Comparison of ENCODE assay signal across 9 cellular contexts in genomic region chr7:142873281-142873784, GRCh38. TPM values are rescaled to one million over a fixed set of nuclear protein-coding genes. Genes with fewer than 3 reads are reported as not detected.
DNase-seq lines count a peak whose midpoint lies in the region; ATAC-seq, FAIRE-seq and TF ChIP-seq lines count a peak whose summit lies in the region.
"Had no signal": no experiment of that assay in that cellular context is flagged by ENCODE, and none has a peak within 500 bp of the region (broad histone marks: within the 10 kb centered on the region; RNA-seq: fewer than 3 reads in every experiment).

No MANE protein-coding gene starts in this region.

- DNase-seq in EL: peak; percentile 7
- no peak for DNase-seq in GM12878 (ENCODE audit: low read depth, low spot score)
- DNase-seq in NK-92 treated with Interleukin-12 subunit alpha and Interleukin-12 subunit beta, amount 100 ng/mL, for 24 hours (lab: John Stamatoyannopoulos, UW): no peak
- DNase-seq in activated T-helper 2 cell treated with anti-CD3 and anti-CD28 coated beads, Interferon-gamma antibody, Interleukin-2, Interleukin-4, amounts not matched to agents 10 μg/mL and 5 μg/mL and 100 μg/mL, durations not matched to agents 14 hours and 24 hours and 36 hours (ENCODE audit: low spot score): no peak
- no peak for DNase-seq in DMS79 treated with DMSO at 0.1 percent for 48 hours (lab: John Stamatoyannopoulos, UW)

- H3K27me3 ChIP-seq in Loucy (ENCODE audit: insufficient read depth, low read length, poor library complexity, severe bottlenecking): no peaks in the 10 kb centered on the region
- no peaks in the 10 kb centered on the region for H3K27me3 ChIP-seq in GM12878 (replicated peaks in 1 of 2; ENCODE audit: control insufficient read depth in 2 of 2, insufficient read depth in 2 of 2, low read length in 1 of 2)
- no peaks in the 10 kb centered on the region for H3K27me3 ChIP-seq in neutrophil

- POLR2A ChIA-PET in GM12878 (lab: Charles Lee): no interaction called here

- H3K4me3 Mint-ChIP-seq in activated T-helper 2 cell treated with anti-CD3 and anti-CD28 coated beads, Interferon-gamma antibody, Interleukin-2, Interleukin-4, amounts not matched to agents 10 μg/mL and 5 μg/mL and 100 μg/mL, durations not matched to agents 14 hours and 24 hours and 36 hours (ENCODE audit: low read depth): no peak overlapping the region

- no peak for FAIRE-seq in GM12878 (lab: Jason Lieb, UNC)

- H3K27me3 Mint-ChIP-seq in activated T-helper 2 cell treated with anti-CD3 and anti-CD28 coated beads, Interferon-gamma antibody, Interleukin-2, Interleukin-4, amounts not matched to agents 10 μg/mL and 5 μg/mL and 100 μg/mL, durations not matched to agents 14 hours and 24 hours and 36 hours (ENCODE audit: low read depth): no peaks in the 10 kb centered on the region

- H3K36me3 ChIP-seq in Loucy (ENCODE audit: insufficient read depth, low read length) (peaks cover 20% of the 10 kb centered on the region; the same call in 1 of the 2 replicates), GM12878 (ENCODE audit: control insufficient read depth in 2 of 2, insufficient read depth in 2 of 2, low read length in 1 of 2) (no peaks in the 10 kb centered on the region), neutrophil (peaks cover 17% of the 10 kb centered on the region)

- no peaks in the 10 kb centered on the region for H4K20me1 ChIP-seq in Loucy (ENCODE audit: insufficient read depth, low read length, poor library complexity, severe bottlenecking)
- no peaks in the 10 kb centered on the region for H4K20me1 ChIP-seq in GM12878 (ENCODE audit: control insufficient read depth, insufficient read depth)

- H3K9me3 ChIP-seq in Loucy (ENCODE audit: insufficient read depth, low read depth, low read length) (no peaks in the 10 kb centered on the region), GM12878 (replicated peaks; ENCODE audit: control insufficient read depth, insufficient read depth, low read length) (no peaks in the 10 kb centered on the region; the same call in 2 of the 3 replicates), neutrophil (no peaks in the 10 kb centered on the region)

- H3K4me1 ChIP-seq in Loucy (ENCODE audit: insufficient read depth, low read length, poor library complexity, severe bottlenecking): no peaks in the 10 kb centered on the region
- no peaks in the 10 kb centered on the region for H3K4me1 ChIP-seq in GM12878 (ENCODE audit: control insufficient read depth, insufficient read depth, low read length)
- H3K4me1 ChIP-seq in neutrophil (ENCODE audit: control insufficient read depth in 1 of 2, insufficient read depth in 1 of 2, low read depth in 1 of 2, low read length in 1 of 2): no peaks in the 10 kb centered on the region

- H3F3A ChIP-seq in Loucy (ENCODE audit: low read depth): no peaks in the 10 kb centered on the region

- H3K27ac ChIP-seq in GM12878 (ENCODE audit: control insufficient read depth, insufficient read depth) (no peak overlapping the region), neutrophil (no peak overlapping the region)

- TF ChIP-seq EP300 in GM12878 (IDR thresholded peaks at IDR 0.05; ENCODE audit: borderline replicate concordance in 1 of 2, control insufficient read depth in 1 of 2, low read depth in 2 of 2, low read length in 2 of 2): no peak

- no peaks in the 10 kb centered on the region for H3K9me2 ChIP-seq in Loucy (replicated peaks; ENCODE audit: low read depth, low read length)

- TF ChIP-seq RAD21 in GM12878 (IDR thresholded peaks at IDR 0.05; ENCODE audit: insufficient read depth, low read depth, low read length): peak; percentile 28; the same call in 1 of the 2 replicates

- no peaks in the 10 kb centered on the region for H3K9me3 Mint-ChIP-seq in activated T-helper 2 cell treated with anti-CD3 and anti-CD28 coated beads, Interferon-gamma antibody, Interleukin-2, Interleukin-4, amounts not matched to agents 10 μg/mL and 5 μg/mL and 100 μg/mL, durations not matched to agents 14 hours and 24 hours and 36 hours

- no peak overlapping the region for H3K4me2 ChIP-seq in Loucy (ENCODE audit: low read depth, low read length, poor library complexity, severe bottlenecking)
- no peak overlapping the region for H3K4me2 ChIP-seq in GM12878 (ENCODE audit: control insufficient read depth, insufficient read depth)

- RAD21 ChIA-PET in GM12878 (lab: Charles Lee; ENCODE audit: unreplicated experiment): interaction anchor here (0.7 to 2.0 kb wide), 9 partner anchors 18 to 342 kb away, joined by 3 to 9 read pairs (median 4); partner anchors contain the start of gene EPHB6

- WGBS in GM12878 (ENCODE audit: insufficient coverage, insufficient replicate concordance, low lambda C conversion rate, missing lambda C conversion rate): 46% methylated on average over 11 of the region's 11 CpGs

- H2AFZ ChIP-seq in Loucy (ENCODE audit: low read length) (no peak overlapping the region), GM12878 (ENCODE audit: control insufficient read depth, low read depth, low read length) (no peak overlapping the region)

- H3K4me1 Mint-ChIP-seq in activated T-helper 2 cell treated with anti-CD3 and anti-CD28 coated beads, Interferon-gamma antibody, Interleukin-2, Interleukin-4, amounts not matched to agents 10 μg/mL and 5 μg/mL and 100 μg/mL, durations not matched to agents 14 hours and 24 hours and 36 hours (ENCODE audit: low read depth): no peaks in the 10 kb centered on the region

- SMC1A ChIA-PET in GM12878 (lab: Charles Lee; ENCODE audit: uncharacterized antibody, unreplicated experiment): interaction anchor here (0.7 to 2.2 kb wide), 9 partner anchors 21 to 342 kb away, joined by 3 to 13 read pairs (median 4); no protein-coding TSS in a partner anchor

- no peaks in the 10 kb centered on the region for H3K36me3 Mint-ChIP-seq in activated T-helper 2 cell treated with anti-CD3 and anti-CD28 coated beads, Interferon-gamma antibody, Interleukin-2, Interleukin-4, amounts not matched to agents 10 μg/mL and 5 μg/mL and 100 μg/mL, durations not matched to agents 14 hours and 24 hours and 36 hours (ENCODE audit: low read depth)

- TF ChIP-seq CTCF in Loucy (conservative IDR thresholded peaks at IDR 0.05; ENCODE audit: low read length) (peak; percentile 82), GM12878 (IDR thresholded peaks at IDR 0.05 in 2 of 3, conservative IDR thresholded peaks at IDR 0.05 in 1 of 3; ENCODE audit: control insufficient read depth in 2 of 3, extremely low read depth in 1 of 3, insufficient read depth in 1 of 3, low read depth in 3 of 3, low read length in 3 of 3) (peak; percentile 52 to 81 (median 76)), neutrophil (IDR thresholded peaks at IDR 0.05) (peak; percentile 63)

- no peak overlapping the region for H3K27ac Mint-ChIP-seq in activated T-helper 2 cell treated with anti-CD3 and anti-CD28 coated beads, Interferon-gamma antibody, Interleukin-2, Interleukin-4, amounts not matched to agents 10 μg/mL and 5 μg/mL and 100 μg/mL, durations not matched to agents 14 hours and 24 hours and 36 hours

- BruUV-seq in GM12878 (replicated peaks; lab: Mats Ljungman, UMichigan): no TSS peak

- H3K9ac ChIP-seq in Loucy (ENCODE audit: low read depth, low read length, poor library complexity, severe bottlenecking): no peak overlapping the region
- H3K9ac ChIP-seq in GM12878 (ENCODE audit: control insufficient read depth, insufficient read depth, low read length): no peak overlapping the region

- no peak for TF ChIP-seq POLR2A in GM12878 (IDR thresholded peaks at IDR 0.05; ENCODE audit: low read depth, low read length)

- ATAC-seq in GM21360 (IDR thresholded peaks at IDR 0.05; ENCODE audit: unreplicated experiment): peak; percentile 88
- peak; percentile 93 for ATAC-seq in GM12878

- in situ Hi-C loops in GM12878 (cut with MboI): loop anchor here (5.0 to 10.0 kb wide), 2 partner anchors 129 to 341 kb away; no protein-coding TSS in a partner anchor

- CTCF ChIA-PET in GM12878 (lab: Yijun Ruan, JAX): interaction anchor here (0.6 to 2.8 kb wide), 23 partner anchors 9 to 530 kb away, joined by 3 to 44 read pairs (median 4); partner anchors contain the start of gene EPHB6

- intact Hi-C loops in GM12878 (cut with micrococcal nuclease; ENCODE audit: unreplicated experiment): no loop called here
- intact Hi-C loops in activated T-helper 2 cell treated with anti-CD3 and anti-CD28 coated beads, Interferon-gamma antibody, Interleukin-2, Interleukin-4, amounts not matched to agents 10 μg/mL and 5 μg/mL and 100 μg/mL, durations not matched to agents 14 hours and 24 hours and 36 hours (cut with micrococcal nuclease): no loop called here

- no peaks in the 10 kb centered on the region for H3K79me2 ChIP-seq in Loucy (ENCODE audit: insufficient read depth, low read length)
- no peaks in the 10 kb centered on the region for H3K79me2 ChIP-seq in GM12878 (ENCODE audit: control insufficient read depth, insufficient read depth, low read length)

- H3K4me3 ChIP-seq in Loucy (ENCODE audit: low read length, poor library complexity, severe bottlenecking) (no peak overlapping the region), GM12878 (no peak overlapping the region), neutrophil (ENCODE audit: low read depth in 1 of 2, low read length in 1 of 2) (no peak overlapping the region)
- H3K4me3 ChIP-seq: lung had no signal

RNA-seq across cellular contexts. Expression of gene TRPV6, which starts 12.2 kb away (rescaled TPM):
- 0.05 and 0.33 TPM in 2 replicates for total RNA-seq in GM12878 (2013; cell fraction: nucleolus; rRNA removed)
- total RNA-seq in GM12878 (2014; rRNA removed) (not detected in 2 replicates), GM12878 (2014; rRNA removed; fragmentation: Illumina TruSeq; extraction: Trizol) (not detected in 2 replicates), GM12878 (2021) (not detected in 2 replicates)
- not detected for polyA plus RNA-seq in GM12878 (2011; ENCODE audit: low read depth)
- polyA plus RNA-seq in GM12878 (2011; rRNA removed) (not detected in 2 replicates), GM12878 (2014; fragmentation: Illumina TruSeq; extraction: Trizol) (not detected in 2 replicates), GM12878 (2014; fragmentation: Nextera tagmentation; extraction: Ambion mirVana) (not detected), GM12878 (2014; rRNA removed) (not detected in 2 replicates), GM12878 (2016; fragmentation: Nextera tagmentation; extraction: Ambion mirVana) (not detected)
- polyA plus RNA-seq in GM12878 (2011; cell fraction: cytosol; rRNA removed): not detected in 2 replicates
- polyA plus RNA-seq in GM12878 (2011; cell fraction: nucleus; rRNA removed): 0.09 and 0.21 TPM in 2 replicates
- polyA plus RNA-seq in GM12878 (2012): not detected in 2 replicates
- not detected in 2 replicates for polyA minus RNA-seq in GM12878 (2011; rRNA and poly(A)+ RNA removed)
- polyA minus RNA-seq in GM12878 (2011; cell fraction: cytosol; rRNA and poly(A)+ RNA removed): not detected in 2 replicates
- not detected in 2 replicates for polyA minus RNA-seq in GM12878 (2011; cell fraction: nucleus; rRNA and poly(A)+ RNA removed)
- total RNA-seq in activated T-helper 2 cell treated with anti-CD3 and anti-CD28 coated beads, Interferon-gamma antibody, Interleukin-2, Interleukin-4, amounts not matched to agents 10 μg/mL and 5 μg/mL and 100 μg/mL, durations not matched to agents 14 hours and 24 hours and 36 hours: 0.07 TPM in 1 of 2 replicates, not detected in the other

RNA-seq across cellular contexts. Expression of gene EPHB6, which starts 18.5 kb away (rescaled TPM):
- 0.69 and 1.5 TPM in 2 replicates for total RNA-seq in GM12878 (2013; cell fraction: nucleolus; rRNA removed)
- total RNA-seq in GM12878 (2014; rRNA removed) (0.34 TPM in 1 of 2 replicates, not detected in the other), GM12878 (2014; rRNA removed; fragmentation: Illumina TruSeq; extraction: Trizol) (0.22 TPM in 1 of 2 replicates, not detected in the other), GM12878 (2021) (0.41 and 0.93 TPM in 2 replicates)
- polyA plus RNA-seq in GM12878 (2011; ENCODE audit: low read depth): not detected
- polyA plus RNA-seq in GM12878 (2011; rRNA removed) (0.49 and 1.3 TPM in 2 replicates), GM12878 (2014; fragmentation: Illumina TruSeq; extraction: Trizol) (0.06 TPM in 1 of 2 replicates, not detected in the other), GM12878 (2014; fragmentation: Nextera tagmentation; extraction: Ambion mirVana) (under 1 TPM in 1 of 2 experiments, not detected in 1; 0.11 TPM), GM12878 (2014; rRNA removed) (0.68 and 0.88 TPM in 2 replicates), GM12878 (2016; fragmentation: Nextera tagmentation; extraction: Ambion mirVana) (under 1 TPM in 1 of 2 experiments, not detected in 1; 0.47 TPM)
- polyA plus RNA-seq in GM12878 (2011; cell fraction: cytosol; rRNA removed): 1.5 and 2.3 TPM in 2 replicates
- polyA plus RNA-seq in GM12878 (2011; cell fraction: nucleus; rRNA removed): 9.0 and 10.4 TPM in 2 replicates
- polyA plus RNA-seq in GM12878 (2012): 0.18 TPM in 2 replicates
- polyA minus RNA-seq in GM12878 (2011; rRNA and poly(A)+ RNA removed): 0.95 and 2.0 TPM in 2 replicates
- 2.9 and 3.8 TPM in 2 replicates for polyA minus RNA-seq in GM12878 (2011; cell fraction: cytosol; rRNA and poly(A)+ RNA removed)
- polyA minus RNA-seq in GM12878 (2011; cell fraction: nucleus; rRNA and poly(A)+ RNA removed): 1.3 and 2.5 TPM in 2 replicates
- total RNA-seq in activated T-helper 2 cell treated with anti-CD3 and anti-CD28 coated beads, Interferon-gamma antibody, Interleukin-2, Interleukin-4, amounts not matched to agents 10 μg/mL and 5 μg/mL and 100 μg/mL, durations not matched to agents 14 hours and 24 hours and 36 hours: 2.4 and 3.0 TPM in 2 replicates
